ENCODE assay signal across 1 cellular context in the genomic region with DNA sequence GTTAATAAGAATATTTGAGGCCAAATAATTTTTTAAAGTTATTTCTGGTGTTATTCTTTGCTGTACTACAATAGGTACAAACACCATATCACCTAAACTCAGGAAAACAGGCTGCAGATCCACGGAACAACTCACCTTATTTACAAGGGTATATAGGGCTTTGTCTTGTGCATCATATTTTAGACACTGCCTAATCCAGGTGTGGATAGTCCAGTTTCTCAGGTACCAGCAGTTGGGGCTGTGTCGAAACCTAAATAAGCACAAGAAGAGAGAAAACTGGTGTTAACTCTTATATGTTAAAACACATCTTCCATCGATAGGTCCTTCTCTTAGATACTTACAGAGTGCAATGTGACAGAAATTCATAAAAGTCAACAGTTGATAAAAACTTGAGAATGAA.
TF ChIP-seq lines count a peak whose summit lies in the region.

No MANE protein-coding gene starts in this region.

TF ChIP-seq in H1, 55 proteins besides CTCF, POLR2A, EP300 and RAD21:
- TF ChIP-seq EGR1 (IDR thresholded peaks at IDR 0.05; ENCODE audit: borderline replicate concordance, low read depth, low read length) (no peak), KDM1A (IDR thresholded peaks at IDR 0.05; ENCODE audit: borderline replicate concordance, low read length) (no peak), SP4 (IDR thresholded peaks at IDR 0.05; ENCODE audit: low read length) (no peak), SIX5 (IDR thresholded peaks at IDR 0.05; ENCODE audit: low read depth, low read length) (no peak), ZNF274 (IDR thresholded peaks at IDR 0.05; ENCODE audit: borderline replicate concordance, extremely low read depth, low read length) (no peak), CBX5 (IDR thresholded peaks at IDR 0.05; ENCODE audit: low read depth, low read length) (no peak), POLR2AphosphoS5 (IDR thresholded peaks at IDR 0.05; ENCODE audit: low read depth, low read length) (no peak)
